In genomic region chr4:47498899-47499298, GRCh38 we compare ENCODE assay signal across 24 cellular contexts. TPM values are rescaled to one million over a fixed set of nuclear protein-coding genes. Genes with fewer than 3 reads are reported as not detected.
A peak's percentile ranks its signal among the peaks of the same experiment; 100 is the strongest.
DNase-seq lines count a peak whose midpoint lies in the region; ATAC-seq and TF ChIP-seq lines count a peak whose summit lies in the region.
"Had no signal": no experiment of that assay in that cellular context is flagged by ENCODE, and none has a peak within 500 bp of the region (broad histone marks: within the 10 kb centered on the region; RNA-seq: fewer than 3 reads in every experiment).

No MANE protein-coding gene starts in this region.

- no peak for TF ChIP-seq RAD21 in IMR-90 (IDR thresholded peaks at IDR 0.05; ENCODE audit: low read length)

- no peak overlapping the region for H4K8ac ChIP-seq in IMR-90 (ENCODE audit: low read depth in 2 of 2, low read length in 2 of 2)

- no peak overlapping the region for H4K91ac ChIP-seq in IMR-90 (ENCODE audit: insufficient read depth, low read depth, low read length)

- ATAC-seq in GM18861 (IDR thresholded peaks at IDR 0.05; ENCODE audit: unreplicated experiment) (peak; percentile 34), GM21619 (IDR thresholded peaks at IDR 0.05; ENCODE audit: unreplicated experiment) (peak; percentile 35), IMR-90 (ENCODE audit: low read depth) (no peak)
- ATAC-seq: activated T-cell treated with anti-CD3 and anti-CD28 coated beads, Interleukin-2, amount 50 U/mL, for 72 hours; Panc1 had no signal

- no peak overlapping the region for H3K4me3 Mint-ChIP-seq in osteocyte (ENCODE audit: unreplicated experiment)
- H3K4me3 Mint-ChIP-seq: activated B cell treated with CpG ODN at 0.5 μM for 24 hours; activated naive CD8-positive, alpha-beta T cell; activated T-cell treated with anti-CD3 and anti-CD28 coated beads, Interleukin-2, amount 50 U/mL, for 72 hours; brain; nephron progenitor cell had no signal

- POLR2A ChIA-PET in IMR-90 (lab: Charles Lee; ENCODE audit: unreplicated experiment): no interaction called here

- H2BK120ac ChIP-seq in IMR-90 (ENCODE audit: low read depth, low read length): peak overlapping the region; percentile 9; the same call in 1 of the 2 replicates

- 0 out of 2 replicates have a peak overlapping the region, but pooled peaks have one; percentile 2 for H3K14ac ChIP-seq in IMR-90 (replicated peaks; ENCODE audit: low read depth, low read length)

- WGBS in IMR-90 (ENCODE audit: extremely low coverage in 2 of 2, insufficient read length in 1 of 2), 2 experiments: 100% methylated on average over 3 of the region's 6 CpGs; no CpG with 5 or more reads in 1 of the 2 experiments

- H3K79me1 ChIP-seq in IMR-90 (ENCODE audit: low read depth in 1 of 2, low read length in 2 of 2): peaks cover 17 to 32% of the 10 kb centered on the region in 2 experiments

- H2AK9ac ChIP-seq in IMR-90 (replicated peaks; ENCODE audit: low read depth, low read length, poor library complexity): no peak overlapping the region

- H3K18ac ChIP-seq in IMR-90 (ENCODE audit: low read depth, low read length): no peak overlapping the region; the same call in 1 of the 2 replicates

- intact Hi-C loops in IMR-90 (cut with micrococcal nuclease): no loop called here

- H3K27ac Mint-ChIP-seq in osteocyte (ENCODE audit: unreplicated experiment): peak overlapping the region; percentile 9
- H3K27ac Mint-ChIP-seq: activated naive CD8-positive, alpha-beta T cell; activated T-cell treated with anti-CD3 and anti-CD28 coated beads, Interleukin-2, amount 50 U/mL, for 72 hours; nephron progenitor cell had no signal

- H3K4me1 Mint-ChIP-seq in osteocyte (ENCODE audit: unreplicated experiment): peaks cover 7% of the 10 kb centered on the region
- H3K4me1 Mint-ChIP-seq: nephron progenitor cell had no signal

- no peak overlapping the region for H2AFZ ChIP-seq in IMR-90 (replicated peaks; ENCODE audit: low read length, poor library complexity)

- peak overlapping the region; percentile 11 for H2BK5ac ChIP-seq in IMR-90 (ENCODE audit: low read depth, low read length, poor library complexity, severe bottlenecking)

- H3K9me3 ChIP-seq in IMR-90 (ENCODE audit: control insufficient read depth, insufficient read depth, low read length): no peaks in the 10 kb centered on the region
- H3K9me3 ChIP-seq: thyroid gland had no signal

- no peaks in the 10 kb centered on the region for H3K9me3 Mint-ChIP-seq in osteocyte (ENCODE audit: unreplicated experiment)
- H3K9me3 Mint-ChIP-seq: activated B cell treated with CpG ODN at 0.5 μM for 24 hours; activated T-cell treated with anti-CD3 and anti-CD28 coated beads, Interleukin-2, amount 50 U/mL, for 72 hours; brain; nephron progenitor cell had no signal

- H3K9me1 ChIP-seq in IMR-90 (ENCODE audit: insufficient read depth, low read length): peaks cover 6% of the 10 kb centered on the region

- no peak overlapping the region for H3K4ac ChIP-seq in IMR-90 (ENCODE audit: low read depth, low read length)

- H3K4me2 ChIP-seq in IMR-90 (ENCODE audit: low read depth, low read length): no peak overlapping the region
- H3K4me2 ChIP-seq: KMS-11, smooth muscle cell had no signal

- H2AK5ac ChIP-seq in IMR-90 (ENCODE audit: low read depth, low read length): no peak overlapping the region

- in situ Hi-C loops in IMR-90 (cut with MboI; ENCODE audit: low sequenced_read_pairs): no loop called here

- H3K4me3 ChIP-seq in IMR-90 (ENCODE audit: insufficient read depth, low read depth, low read length): no peak overlapping the region
- H3K4me3 ChIP-seq: SK-N-MC, smooth muscle cell, thyroid gland had no signal

- DNase-seq in IMR-90 (no peak), osteocyte (ENCODE audit: extremely low spot score, unreplicated experiment) (no peak), NCI-H1694 (lab: John Stamatoyannopoulos, UW) (no peak), mesenteric fat pad (ENCODE audit: low spot score) (no peak)
- no peak for DNase-seq in effector CD8-positive, alpha-beta T cell (lab: John Stamatoyannopoulos, UW)
- no peak for DNase-seq in stimulated activated CD4-positive, alpha-beta T cell treated with anti-CD3 and anti-CD28 coated beads, Interleukin-15, amount 100 ng/mL, for 24 hours
- DNase-seq: activated B cell treated with CpG ODN at 0.5 μM for 24 hours; activated CD8-positive, alpha-beta memory T cell treated with anti-CD3 and anti-CD28 coated beads for 24 hours; activated T-cell treated with anti-CD3 and anti-CD28 coated beads, Interleukin-2, amount 50 U/mL, for 72 hours; dermis blood vessel endothelial cell; foreskin melanocyte; kidney; NCI-H1105; NCI-H69; nephron progenitor cell; thyroid gland had no signal

- H4K20me1 ChIP-seq in IMR-90 (ENCODE audit: insufficient read depth, low read length): no peaks in the 10 kb centered on the region

- H3K27ac ChIP-seq in IMR-90 (ENCODE audit: insufficient read depth, low read length): no peak overlapping the region
- H3K27ac ChIP-seq: KMS-11, SK-N-MC, thyroid gland had no signal

- H3K23ac ChIP-seq in IMR-90 (ENCODE audit: low read depth, low read length): no peak overlapping the region

- H3K36me3 ChIP-seq in IMR-90 (ENCODE audit: control insufficient read depth, insufficient read depth, low read length): peaks cover 2% of the 10 kb centered on the region; the same call in 1 of the 2 replicates
- H3K36me3 ChIP-seq: thyroid gland had no signal

- TF ChIP-seq CTCF in IMR-90 (conservative IDR thresholded peaks at IDR 0.05; ENCODE audit: low read depth, low read length) (no peak), osteocyte (IDR thresholded peaks at IDR 0.05) (no peak)

- dilution Hi-C loops in IMR-90 (cut with HindIII; ENCODE audit: low sequenced_read_pairs, unreplicated experiment): no loop called here

- H2BK15ac ChIP-seq in IMR-90 (ENCODE audit: low read depth, low read length): no peak overlapping the region

- no peak for TF ChIP-seq POLR2A in IMR-90 (IDR thresholded peaks at IDR 0.05; ENCODE audit: low read depth, low read length)

- H3K27me3 Mint-ChIP-seq in osteocyte (ENCODE audit: unreplicated experiment): no peaks in the 10 kb centered on the region
- H3K27me3 Mint-ChIP-seq: activated B cell treated with CpG ODN at 0.5 μM for 24 hours; activated naive CD8-positive, alpha-beta T cell; brain had no signal

- H2BK20ac ChIP-seq in IMR-90 (ENCODE audit: low read depth, low read length): no peak overlapping the region

- H3K36me3 Mint-ChIP-seq in osteocyte (ENCODE audit: unreplicated experiment): peaks cover 4% of the 10 kb centered on the region
- H3K36me3 Mint-ChIP-seq: activated naive CD8-positive, alpha-beta T cell; brain had no signal

- no TSS peak for BruUV-seq in IMR-90 (replicated peaks; lab: Mats Ljungman, UMichigan)

- H3K56ac ChIP-seq in IMR-90 (ENCODE audit: extremely low read depth, insufficient read depth, low read length): no peak overlapping the region

- H4K5ac ChIP-seq in IMR-90 (ENCODE audit: low read depth, low read length): no peak overlapping the region; the same call in 1 of the 2 replicates

- no peak overlapping the region for H3K9ac ChIP-seq in IMR-90 (ENCODE audit: low read depth, low read length)
- H3K9ac ChIP-seq: KMS-11 had no signal

- H3K27me3 ChIP-seq in IMR-90 (ENCODE audit: control insufficient read depth, insufficient read depth, low read length): no peaks in the 10 kb centered on the region
- H3K27me3 ChIP-seq: thyroid gland had no signal

- CTCF ChIA-PET in IMR-90 (lab: Yijun Ruan, JAX): interaction anchor here (1.7 kb wide), 1 partner anchor 11 kb away, joined by 6 read pairs; no protein-coding TSS in a partner anchor

- peaks cover 4% of the 10 kb centered on the region; the same call in 1 of the 2 replicates for H3K4me1 ChIP-seq in IMR-90 (ENCODE audit: control insufficient read depth, insufficient read depth, low read length)

TF ChIP-seq in IMR-90, 13 proteins besides CTCF, POLR2A, EP300 and RAD21:
- TF ChIP-seq FOS (IDR thresholded peaks at IDR 0.05; ENCODE audit: low read depth, low read length): no peak
- no peak for TF ChIP-seq MAFK (IDR thresholded peaks at IDR 0.05; ENCODE audit: low read depth, low read length)
- no peak for TF ChIP-seq RCOR1 (IDR thresholded peaks at IDR 0.05; ENCODE audit: insufficient replicate concordance, low read length)
- TF ChIP-seq CEBPB (IDR thresholded peaks at IDR 0.05; ENCODE audit: low read depth, low read length): no peak
TF ChIP-seq in IMR-90: peak in this region for 0.

RNA-seq across cellular contexts. Expression of gene ATP10D, which starts 13.8 kb away (rescaled TPM):
- total RNA-seq in IMR-90 (2012; rRNA removed) (90.3 and 135 TPM in 2 replicates), osteocyte (36.2 and 41.6 TPM in 2 replicates), mesenteric fat pad (15.7 TPM)
- 26.1 and 28.9 TPM in 2 replicates for polyA plus RNA-seq in IMR-90 (2012; rRNA removed)
- 15.2 and 42.0 TPM in 2 replicates for polyA plus RNA-seq in IMR-90 (2012; cell fraction: cytosol; rRNA removed)
- polyA plus RNA-seq in IMR-90 (2012; cell fraction: nucleus; rRNA removed; ENCODE audit: low replicate concordance): 19.7 and 67.8 TPM in 2 replicates

RNA-seq across cellular contexts. Expression of gene COMMD8, which starts 35.4 kb away (rescaled TPM):
- total RNA-seq in IMR-90 (2012; rRNA removed): 12.5 and 29.4 TPM in 2 replicates
- polyA plus RNA-seq in IMR-90 (2012; rRNA removed): 11.0 and 12.6 TPM in 2 replicates
- 2.2 and 4.5 TPM in 2 replicates for polyA plus RNA-seq in IMR-90 (2012; cell fraction: cytosol; rRNA removed)
- polyA plus RNA-seq in IMR-90 (2012; cell fraction: nucleus; rRNA removed; ENCODE audit: low replicate concordance): 0.51 and 3.9 TPM in 2 replicates
- 14.7 and 15.4 TPM in 2 replicates for total RNA-seq in osteocyte
- 12.1 TPM for total RNA-seq in mesenteric fat pad
